In genomic region chr18:32934201-32934600, GRCh38 we compare ENCODE assay signal across 25 cellular contexts.
A peak's percentile ranks its signal among the peaks of the same experiment; 100 is the strongest.
DNase-seq lines count a peak whose midpoint lies in the region; ATAC-seq and TF ChIP-seq lines count a peak whose summit lies in the region.
"Had no signal": no experiment of that assay in that cellular context is flagged by ENCODE, and none has a peak within 500 bp of the region (broad histone marks: within the 10 kb centered on the region; RNA-seq: fewer than 3 reads in every experiment).

No MANE protein-coding gene starts in this region.

- no peaks in the 10 kb centered on the region for H3K36me3 ChIP-seq in brain microvascular endothelial cell (replicated peaks)
- H3K36me3 ChIP-seq: BE2C; BLaER1 treated with 17β-estradiol and CSF1 and Interleukin-3, amounts not matched to agents 10 nM and 100 nM had no signal

- H3K4me3 ChIP-seq in brain microvascular endothelial cell (ENCODE audit: low read depth, low read length), result no peak overlapping the region
- H3K4me3 ChIP-seq: A549; BLaER1 treated with 17β-estradiol and CSF1 and Interleukin-3, amounts not matched to agents 10 nM and 100 nM; GM12878; GM23248 had no signal

- TF ChIP-seq CTCF in brain microvascular endothelial cell (IDR thresholded peaks at IDR 0.05; ENCODE audit: low read depth, low read length, missing control alignments), result no peak

- no peaks in the 10 kb centered on the region for H3K27me3 ChIP-seq in brain microvascular endothelial cell (replicated peaks)
- H3K27me3 ChIP-seq: BE2C had no signal

- peak; percentile 11 for DNase-seq in COLO829 (ENCODE audit: low spot score)
- peak; percentile 77 for DNase-seq in NCI-H69 (lab: John Stamatoyannopoulos, UW)
- DNase-seq in SK-MEL-5 (ENCODE audit: low read depth, low spot score), result peak; percentile 84
- DNase-seq in foreskin melanocyte, result peak; percentile 81
- no peak for DNase-seq in brain microvascular endothelial cell
- no peak for DNase-seq in NCI-H524 treated with DMSO at 0.1 percent for 48 hours (lab: John Stamatoyannopoulos, UW)
- DNase-seq: ACHN; AML-193; BE2C; Calu3; CD4-positive, alpha-beta T cell; CD8-positive, alpha-beta memory T cell; COR-L47; DMS153; EL; GDM1; GM23248; H7; HCEC 1CT had no signal

- no peak overlapping the region for H3K27ac ChIP-seq in brain microvascular endothelial cell
- H3K27ac ChIP-seq: 22Rv1; A549; BLaER1 treated with 17β-estradiol and CSF1 and Interleukin-3, amounts not matched to agents 10 nM and 100 nM; GM23248 had no signal

- ATAC-seq in HG02588 (IDR thresholded peaks at IDR 0.05; ENCODE audit: unreplicated experiment) (no peak), GM18861 (IDR thresholded peaks at IDR 0.05; ENCODE audit: unreplicated experiment) (no peak)
- ATAC-seq: A549, GM12878 had no signal

- in situ Hi-C loops in SK-MEL-5 (cut with HindIII; ENCODE audit: low pct_unique_long_range_greater_than_20kb, low sequenced_read_pairs) (no loop called here), brain microvascular endothelial cell (cut with HindIII; ENCODE audit: low pct_ligation_motif_present, low sequenced_read_pairs) (no loop called here)

Comparison
In these comparisons a context has a peak if more than half of its experiments do, and no peak if none do; other contexts are left out.
1. DNase-seq: peak in COLO829 (single experiment), NCI-H69 (single experiment), SK-MEL-5 (single experiment) and foreskin melanocyte (single experiment); none in brain microvascular endothelial cell (single experiment) and NCI-H524 treated with DMSO at 0.1 percent for 48 hours (single experiment).